In genomic region chr15:90059208-90059985, GRCh38 we compare ENCODE assay signal across 1 cellular context.
A peak's percentile ranks its signal among the peaks of the same experiment; 100 is the strongest.
TF ChIP-seq lines count a peak whose summit lies in the region.

No MANE protein-coding gene starts in this region.

TF ChIP-seq in K562, 482 proteins besides CTCF, POLR2A, EP300 and RAD21 (continued from another document and continues in another):
- TF ChIP-seq ARID3A (IDR thresholded peaks at IDR 0.05; ENCODE audit: borderline replicate concordance, low read depth, low read length), result no peak
- no peak for TF ChIP-seq ETS2 (tag; IDR thresholded peaks at IDR 0.05; ENCODE audit: borderline replicate concordance, poor library complexity, severe bottlenecking)
- TF ChIP-seq THRA (IDR thresholded peaks at IDR 0.05), result no peak
- TF ChIP-seq ZBTB49 (CRISPR knock-in tag; IDR thresholded peaks at IDR 0.05; ENCODE audit: borderline replicate concordance), result no peak
- no peak for TF ChIP-seq ZNF586 (CRISPR knock-in tag; conservative IDR thresholded peaks at IDR 0.05)
- TF ChIP-seq HDAC6 (IDR thresholded peaks at IDR 0.05; ENCODE audit: low read depth, low read length), result no peak
- no peak for TF ChIP-seq TAF1 (IDR thresholded peaks at IDR 0.05; ENCODE audit: control insufficient read depth, extremely low read depth, insufficient read depth, low read length, severe bottlenecking)
- 0 out of 4 replicates have a peak, but pooled peaks of 1 of the 2 experiments have one; percentile 24 for TF ChIP-seq ZNF318 (IDR thresholded peaks at IDR 0.05; ENCODE audit: borderline replicate concordance in 1 of 2, low read depth in 1 of 2)
- TF ChIP-seq ZNF217 (CRISPR knock-in tag; IDR thresholded peaks at IDR 0.05), result no peak
- TF ChIP-seq STAT5B (CRISPR knock-in tag; IDR thresholded peaks at IDR 0.05), result no peak
- no peak for TF ChIP-seq ZNF347 (CRISPR knock-in tag; IDR thresholded peaks at IDR 0.05; ENCODE audit: low read depth)
- TF ChIP-seq ZC3H11A (IDR thresholded peaks at IDR 0.05; ENCODE audit: low read depth, low read length), result no peak
- TF ChIP-seq FOXK2 (conservative IDR thresholded peaks at IDR 0.05 in 1 of 2, IDR thresholded peaks at IDR 0.05 in 1 of 2; ENCODE audit: low read depth in 2 of 2), result 0 out of 4 replicates have a peak, but pooled peaks of 1 of the 2 experiments have one; percentile 46
- no peak for TF ChIP-seq ERF (CRISPR knock-in tag; IDR thresholded peaks at IDR 0.05)
- TF ChIP-seq ARID4B (CRISPR knock-in tag; IDR thresholded peaks at IDR 0.05), result no peak
- TF ChIP-seq SFPQ (IDR thresholded peaks at IDR 0.05; ENCODE audit: low read depth, low read length), result no peak
- TF ChIP-seq NBN (IDR thresholded peaks at IDR 0.05; ENCODE audit: low read depth), result peak; percentile 63; the same call in 1 of the 2 replicates
- peak; percentile 47; the same call in 1 of the 2 replicates for TF ChIP-seq MTA1 (IDR thresholded peaks at IDR 0.05; ENCODE audit: borderline replicate concordance)
- TF ChIP-seq ZNF561 (CRISPR knock-in tag; conservative IDR thresholded peaks at IDR 0.05), result no peak
- no peak for TF ChIP-seq FOXP1 (CRISPR knock-in tag; IDR thresholded peaks at IDR 0.05)
- TF ChIP-seq ARID2 (IDR thresholded peaks at IDR 0.05), result no peak
- no peak for TF ChIP-seq RFX1 (IDR thresholded peaks at IDR 0.05)
- no peak for TF ChIP-seq SETDB1 (IDR thresholded peaks at IDR 0.05; ENCODE audit: low read length)
- TF ChIP-seq SRSF1 (IDR thresholded peaks at IDR 0.05; ENCODE audit: low read depth, low read length), result no peak
- TF ChIP-seq TEAD2 (tag; IDR thresholded peaks at IDR 0.05), result no peak
- TF ChIP-seq HNRNPUL1 (IDR thresholded peaks at IDR 0.05; ENCODE audit: low read length), result no peak
- TF ChIP-seq ZNF280A (IDR thresholded peaks at IDR 0.05; ENCODE audit: low read depth, partially characterized antibody), result no peak
- no peak; the same call in 1 of the 2 replicates for TF ChIP-seq BRD4 (IDR thresholded peaks at IDR 0.05)
- no peak for TF ChIP-seq EZH2 (IDR thresholded peaks at IDR 0.05; ENCODE audit: borderline replicate concordance, low read depth, low read length)
- TF ChIP-seq UBTF (IDR thresholded peaks at IDR 0.05; ENCODE audit: borderline replicate concordance in 1 of 2, low read depth in 2 of 2, low read length in 2 of 2), result no peak
